Comparison of ENCODE assay signal across 13 cellular contexts in genomic region chr1:204870165-204870912, GRCh38. TPM values are rescaled to one million over a fixed set of nuclear protein-coding genes. Genes with fewer than 3 reads are reported as not detected.
DNase-seq lines count a peak whose midpoint lies in the region; ATAC-seq and TF ChIP-seq lines count a peak whose summit lies in the region.
"Had no signal": no experiment of that assay in that cellular context is flagged by ENCODE, and none has a peak within 500 bp of the region (broad histone marks: within the 10 kb centered on the region; RNA-seq: fewer than 3 reads in every experiment).

Gene NFASC (plus strand): TSS chr1:204870862. CDS start chr1:204944316, 73,454 bp downstream.

- peak within 1 kb of the TSS; percentile 76 to 98 (median 94) for H3K27ac ChIP-seq in dorsolateral prefrontal cortex
- peak within 1 kb of the TSS; percentile 92 for H3K27ac ChIP-seq in layer of hippocampus (ENCODE audit: low read depth, low read length)
- peak within 1 kb of the TSS in 3 of 4 donors; percentile 43 to 55 (median 55) for H3K27ac ChIP-seq in sigmoid colon
- H3K27ac ChIP-seq: SK-N-MC, WERI-Rb-1 had no signal

- H3K9me3 ChIP-seq in sigmoid colon, result no peaks in the 10 kb centered on the region

- intact Hi-C loops in dorsolateral prefrontal cortex (cut with DNase I) (loop anchor here (2.0 to 5.0 kb wide), 4 partner anchors 24 to 77 kb away; no protein-coding TSS in a partner anchor), sigmoid colon (cut with DNase I) (no loop called here)

- no peak for TF ChIP-seq EP300 in sigmoid colon (IDR thresholded peaks at IDR 0.05)

- H3K27me3 ChIP-seq in dorsolateral prefrontal cortex (no peaks in the 10 kb centered on the region), layer of hippocampus (ENCODE audit: control insufficient read depth, insufficient read depth, low read length) (no peaks in the 10 kb centered on the region), sigmoid colon (no peaks in the 10 kb centered on the region)

- H3K4me3 ChIP-seq in dorsolateral prefrontal cortex (peak within 1 kb of the TSS; percentile 21 to 74 (median 51)), sigmoid colon (no peak within 1 kb of the TSS)
- H3K4me3 ChIP-seq: SK-N-MC had no signal

- ATAC-seq in GM19328 (IDR thresholded peaks at IDR 0.05; ENCODE audit: unreplicated experiment), result no peak
- ATAC-seq in GM18517 (IDR thresholded peaks at IDR 0.05; ENCODE audit: unreplicated experiment), result no peak

- H3K4me1 ChIP-seq in sigmoid colon, result peaks cover 0 to 82% (median 23%) of the 10 kb centered on the region in 4 donors

- 87 to 92% methylated on average over 19 of the region's 19 CpGs for WGBS in sigmoid colon, 2 donors

- no peak for TF ChIP-seq CTCF in dorsolateral prefrontal cortex (IDR thresholded peaks at IDR 0.05 in 54 of 56, conservative IDR thresholded peaks at IDR 0.05 in 2 of 56; ENCODE audit: low read depth in 1 of 56, partially characterized antibody in 56 of 56)
- no peak for TF ChIP-seq CTCF in sigmoid colon (IDR thresholded peaks at IDR 0.05)

- DNase-seq in COLO829 (ENCODE audit: low spot score), result peak; percentile 54
- peak in 9 of 10 donors; percentile 75 to 95 (median 89) for DNase-seq in dorsolateral prefrontal cortex
- peak; percentile 68 for DNase-seq in sigmoid colon
- no peak for DNase-seq in NCI-H1092 (lab: John Stamatoyannopoulos, UW)
- DNase-seq in activated CD8-positive, alpha-beta memory T cell treated with anti-CD3 and anti-CD28 coated beads, Interleukin-2, amount 50 U/mL, for 48 hours, result no peak
- DNase-seq: cortex of kidney, DMS53, NCI-H187, WERI-Rb-1 had no signal

- TF ChIP-seq POLR2A in sigmoid colon (IDR thresholded peaks at IDR 0.05), result no peak

- H3K36me3 ChIP-seq in sigmoid colon, result no peaks in the 10 kb centered on the region

RNA-seq across cellular contexts. Expression of gene NFASC, which starts in this region (rescaled TPM):
- total RNA-seq in dorsolateral prefrontal cortex, result 100 to 1,000 TPM; 229 to 728 (median 364) TPM
- 100 to 1,000 TPM in 1 of 4 donors, 10 to 100 TPM in 3; 17.6 to 105 (median 25.3) TPM for total RNA-seq in sigmoid colon
- polyA plus RNA-seq in sigmoid colon, result 1 to 10 TPM in 2 of 3 donors, under 1 TPM in 1; 0.46 to 8.9 (median 1.2) TPM

Comparison
In these comparisons a context has a peak if more than half of its experiments do, and no peak if none do; other contexts are left out.
1. DNase-seq: peak in COLO829 (single experiment), dorsolateral prefrontal cortex (9 of 10) and sigmoid colon (single experiment); none in NCI-H1092 (single experiment) and activated CD8-positive, alpha-beta memory T cell treated with anti-CD3 and anti-CD28 coated beads, Interleukin-2, amount 50 U/mL, for 48 hours (single experiment).
2. H3K4me3 ChIP-seq: peak in dorsolateral prefrontal cortex (59 of 59); none in sigmoid colon (0 of 4).
3. Peak in every context shown above with its lines, with median percentiles within 50 percentile points of each other: H3K27ac ChIP-seq.